25 cellular contexts compared by ENCODE assay signal in the genomic region with DNA sequence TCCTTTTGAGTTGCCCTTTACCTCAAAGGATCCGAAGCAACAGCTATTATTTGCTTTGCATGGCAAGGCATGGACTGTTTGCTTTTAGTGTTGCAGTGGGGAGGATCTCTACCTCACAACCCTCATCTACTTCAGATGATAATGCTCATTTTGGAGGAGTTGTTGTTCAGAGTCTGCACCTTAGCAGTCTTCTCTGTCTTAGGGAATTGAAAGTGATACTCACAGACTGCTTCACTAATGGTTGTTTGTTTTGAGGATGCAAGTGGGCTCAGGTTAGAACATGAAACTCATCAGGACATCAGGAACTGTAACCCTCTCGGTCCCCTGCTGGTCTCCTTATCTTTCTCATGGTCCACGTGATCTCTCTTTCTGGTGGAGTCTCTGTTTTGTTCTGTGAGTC.
"Had no signal": no experiment of that assay in that cellular context is flagged by ENCODE, and none has a peak within 500 bp of the region (broad histone marks: within the 10 kb centered on the region; RNA-seq: fewer than 3 reads in every experiment).

No MANE protein-coding gene starts in this region.

- H3K9me3 ChIP-seq: ascending aorta, breast epithelium had no signal

- H3K79me2 ChIP-seq: hepatocyte had no signal

- H3K36me3 ChIP-seq: ascending aorta, breast epithelium, esophagus squamous epithelium, gastroesophageal sphincter, heart right ventricle, WERI-Rb-1 had no signal

- H3K4me3 ChIP-seq: ascending aorta, breast epithelium, coronary artery, esophagus squamous epithelium, gastroesophageal sphincter, heart right ventricle, hepatocyte had no signal

- H3K27me3 ChIP-seq: ascending aorta, breast epithelium, esophagus squamous epithelium, heart right ventricle, hepatocyte had no signal

- H3K4me2 ChIP-seq: hepatocyte had no signal

- H3K4me1 ChIP-seq: ascending aorta, breast epithelium, esophagus squamous epithelium, gastroesophageal sphincter, heart right ventricle had no signal

- DNase-seq: activated B cell treated with CpG ODN at 0.5 μM for 24 hours; activated CD4-positive, alpha-beta memory T cell treated with anti-CD3 and anti-CD28 coated beads, Interleukin-2, amount 10 ng/mL, durations not matched to agents 7 days and 5 days; activated CD4-positive, alpha-beta T cell treated with anti-CD3 and anti-CD28 coated beads for 48 hours; activated CD8-positive, alpha-beta memory T cell treated with anti-CD3 and anti-CD28 coated beads, Interleukin-2, amount 50 U/mL, for 48 hours; activated gamma-delta T cell; activated naive CD4-positive, alpha-beta T cell; activated naive CD4-positive, alpha-beta T cell treated with anti-CD3 and anti-CD28 coated beads, Interleukin-2, amount 10 ng/mL, durations not matched to agents 7 days and 5 days; activated naive CD8-positive, alpha-beta T cell treated with anti-CD3 and anti-CD28 coated beads, Interleukin-2, amount 10 ng/mL, durations not matched to agents 7 days and 5 days; activated T-cell treated with anti-CD3 and anti-CD28 coated beads for 4 hours; activated T-cell treated with anti-CD3 and anti-CD28 coated beads, Interleukin-2, amount 50 U/mL, for 24 hours; activated T-cell treated with anti-CD3 and anti-CD28 coated beads, Interleukin-2, amount 50 U/mL, for 72 hours; dermis blood vessel endothelial cell; effector CD4-positive, alpha-beta T cell; effector memory CD8-positive, alpha-beta T cell; erythroblast; esophagus squamous epithelium; heart right ventricle; T-helper 17 cell; T1000; WERI-Rb-1 had no signal

- H2AFZ ChIP-seq: hepatocyte had no signal

- H3K27ac ChIP-seq: ascending aorta, breast epithelium, coronary artery, esophagus squamous epithelium, gastroesophageal sphincter, heart right ventricle, hepatocyte, WERI-Rb-1 had no signal
